ENCODE assay signal across 13 cellular contexts in the genomic region with DNA sequence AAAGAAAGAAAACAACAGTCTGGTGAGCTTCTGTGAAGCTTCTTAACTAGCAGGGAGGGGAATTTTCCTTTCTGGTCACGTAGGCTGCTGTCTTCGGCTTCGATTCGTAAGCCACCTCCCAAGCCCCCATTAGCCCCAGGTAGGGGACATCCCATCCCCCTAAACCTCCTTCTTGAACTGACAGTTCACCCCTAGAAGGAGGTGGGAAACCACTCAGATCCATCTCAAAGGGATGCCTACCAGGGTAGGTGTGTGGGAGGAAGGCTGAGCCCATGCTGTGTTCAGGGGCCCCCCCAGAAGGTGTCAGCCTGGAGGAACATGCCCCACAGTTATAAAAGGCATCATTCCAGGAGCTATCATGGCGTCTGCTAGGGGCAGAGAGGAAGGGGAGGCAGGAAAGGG. TPM values are rescaled to one million over a fixed set of nuclear protein-coding genes. Genes with fewer than 3 reads are reported as not detected.
DNase-seq lines count a peak whose midpoint lies in the region; ATAC-seq and TF ChIP-seq lines count a peak whose summit lies in the region.
"Had no signal": no experiment of that assay in that cellular context is flagged by ENCODE, and none has a peak within 500 bp of the region (broad histone marks: within the 10 kb centered on the region; RNA-seq: fewer than 3 reads in every experiment).

No MANE protein-coding gene starts in this region.

- no peaks in the 10 kb centered on the region for H3K27me3 Mint-ChIP-seq in activated naive CD8-positive, alpha-beta T cell treated with anti-CD3 and anti-CD28 coated beads, Interleukin-2, amount 50 U/mL, for 24 hours

- peak overlapping the region; percentile 50 for H2AFZ ChIP-seq in MM.1S (ENCODE audit: low read length)

- H3K9me2 ChIP-seq in MM.1S (replicated peaks; ENCODE audit: insufficient read depth, low read length): no peaks in the 10 kb centered on the region

- H3K9ac ChIP-seq in MM.1S (ENCODE audit: low read length): peak overlapping the region; percentile 34

- no peaks in the 10 kb centered on the region for H3K9me3 ChIP-seq in MM.1S (replicated peaks; ENCODE audit: insufficient read depth, low read length)
- no peaks in the 10 kb centered on the region for H3K9me3 ChIP-seq in uterus
- no peaks in the 10 kb centered on the region for H3K9me3 ChIP-seq in left ventricle myocardium inferior (replicated peaks)
- H3K9me3 ChIP-seq: psoas muscle, suprapubic skin had no signal

- no peak for DNase-seq in MM.1S
- DNase-seq in activated CD4-positive, alpha-beta T cell treated with anti-CD3 and anti-CD28 coated beads, Interleukin-2, amount 50 U/mL, for 1 hour: peak; percentile 51
- DNase-seq in activated naive CD8-positive, alpha-beta T cell treated with anti-CD3 and anti-CD28 coated beads, Interleukin-2, amount 50 U/mL, for 24 hours: peak; percentile 65
- peak; percentile 51 for DNase-seq in stimulated activated CD4-positive, alpha-beta T cell treated with anti-CD3 and anti-CD28 coated beads, Interleukin-4, amount 100 ng/mL, for 1 hour
- no peak for DNase-seq in uterus
- DNase-seq in left ventricle myocardium inferior: no peak
- no peak for DNase-seq in MV-4-11 (lab: John Stamatoyannopoulos, UW)
- DNase-seq: NCI-H226, psoas muscle had no signal

- peak overlapping the region; percentile 73 for H3K4me3 Mint-ChIP-seq in activated naive CD8-positive, alpha-beta T cell treated with anti-CD3 and anti-CD28 coated beads, Interleukin-2, amount 50 U/mL, for 24 hours

- no peaks in the 10 kb centered on the region for H3K79me2 ChIP-seq in MM.1S (ENCODE audit: low read length)

- H3K27me3 ChIP-seq in MM.1S (replicated peaks; ENCODE audit: insufficient read depth, low read length) (no peaks in the 10 kb centered on the region), uterus (no peaks in the 10 kb centered on the region), left ventricle myocardium inferior (ENCODE audit: low read depth) (peaks cover 47% of the 10 kb centered on the region)

- peaks cover 6% of the 10 kb centered on the region for H3F3A ChIP-seq in MM.1S (ENCODE audit: insufficient read depth, low read length)

- peak overlapping the region; percentile 96 for H3K27ac Mint-ChIP-seq in activated naive CD8-positive, alpha-beta T cell treated with anti-CD3 and anti-CD28 coated beads, Interleukin-2, amount 50 U/mL, for 24 hours

- H3K4me1 Mint-ChIP-seq in activated naive CD8-positive, alpha-beta T cell treated with anti-CD3 and anti-CD28 coated beads, Interleukin-2, amount 50 U/mL, for 24 hours: peaks cover 98% of the 10 kb centered on the region

- peaks cover 47% of the 10 kb centered on the region for H3K36me3 Mint-ChIP-seq in activated naive CD8-positive, alpha-beta T cell treated with anti-CD3 and anti-CD28 coated beads, Interleukin-2, amount 50 U/mL, for 24 hours (ENCODE audit: low read depth)

- ATAC-seq in activated naive CD8-positive, alpha-beta T cell treated with anti-CD3 and anti-CD28 coated beads, Interleukin-2, amount 50 U/mL, for 24 hours: peak; percentile 85
- ATAC-seq in GM18519 (IDR thresholded peaks at IDR 0.05; ENCODE audit: low FRiP score, unreplicated experiment): no peak
- ATAC-seq: psoas muscle had no signal

- H3K4me3 ChIP-seq in MM.1S (ENCODE audit: low read length): peak overlapping the region; percentile 8; the same call in 1 of the 2 replicates
- no peak overlapping the region for H3K4me3 ChIP-seq in uterus
- H3K4me3 ChIP-seq in left ventricle myocardium inferior: no peak overlapping the region
- H3K4me3 ChIP-seq: psoas muscle, suprapubic skin had no signal

- no peaks in the 10 kb centered on the region for H4K20me1 ChIP-seq in MM.1S (ENCODE audit: insufficient read depth, low read length)

- H3K36me3 ChIP-seq in MM.1S (replicated peaks; ENCODE audit: insufficient read depth, low read length) (no peaks in the 10 kb centered on the region), uterus (no peaks in the 10 kb centered on the region), left ventricle myocardium inferior (no peaks in the 10 kb centered on the region)
- H3K36me3 ChIP-seq: suprapubic skin had no signal

- H3K27ac ChIP-seq in MM.1S (ENCODE audit: low read length) (peak overlapping the region; percentile 65), uterus (no peak overlapping the region), left ventricle myocardium inferior (replicated peaks) (no peak overlapping the region)
- H3K27ac ChIP-seq: psoas muscle, suprapubic skin had no signal

- intact Hi-C loops in uterus (cut with DNase I; ENCODE audit: low total_unique reads) (no loop called here), left ventricle myocardium inferior (cut with micrococcal nuclease) (no loop called here)

- H3K9me3 Mint-ChIP-seq in activated naive CD8-positive, alpha-beta T cell treated with anti-CD3 and anti-CD28 coated beads, Interleukin-2, amount 50 U/mL, for 24 hours: no peaks in the 10 kb centered on the region

- TF ChIP-seq CTCF in MM.1S (IDR thresholded peaks at IDR 0.05; ENCODE audit: low read length) (no peak), uterus (IDR thresholded peaks at IDR 0.05) (no peak), left ventricle myocardium inferior (IDR thresholded peaks at IDR 0.05; ENCODE audit: borderline replicate concordance) (no peak)

- peak overlapping the region; percentile 35 for H3K4me2 ChIP-seq in MM.1S (ENCODE audit: low read depth, low read length)

- H3K4me1 ChIP-seq in MM.1S (ENCODE audit: low read length): peaks cover 18% of the 10 kb centered on the region
- H3K4me1 ChIP-seq in uterus: no peaks in the 10 kb centered on the region
- H3K4me1 ChIP-seq in left ventricle myocardium inferior: no peaks in the 10 kb centered on the region
- H3K4me1 ChIP-seq: psoas muscle, suprapubic skin had no signal

- no peak for TF ChIP-seq POLR2A in uterus (IDR thresholded peaks at IDR 0.05)

RNA-seq across cellular contexts. Expression of gene CD247, which starts 25.8 kb away (rescaled TPM):
- total RNA-seq in uterus (1 to 10 TPM in 2 of 4 donors, not detected in 2; 1.6 to 3.3 TPM), left ventricle myocardium inferior (0.82 TPM)
- total RNA-seq: fibroblast of lung, MCF 10A had no signal

Comparison
In these comparisons a context has a peak if more than half of its experiments do, and no peak if none do; other contexts are left out.
1. DNase-seq: peak in activated CD4-positive, alpha-beta T cell treated with anti-CD3 and anti-CD28 coated beads, Interleukin-2, amount 50 U/mL, for 1 hour (single experiment), activated naive CD8-positive, alpha-beta T cell treated with anti-CD3 and anti-CD28 coated beads, Interleukin-2, amount 50 U/mL, for 24 hours (single experiment) and stimulated activated CD4-positive, alpha-beta T cell treated with anti-CD3 and anti-CD28 coated beads, Interleukin-4, amount 100 ng/mL, for 1 hour (single experiment); none in MM.1S (single experiment), uterus (0 of 2), left ventricle myocardium inferior (single experiment) and MV-4-11 (single experiment).